Comparison of ENCODE assay signal across 25 cellular contexts in the genomic region with DNA sequence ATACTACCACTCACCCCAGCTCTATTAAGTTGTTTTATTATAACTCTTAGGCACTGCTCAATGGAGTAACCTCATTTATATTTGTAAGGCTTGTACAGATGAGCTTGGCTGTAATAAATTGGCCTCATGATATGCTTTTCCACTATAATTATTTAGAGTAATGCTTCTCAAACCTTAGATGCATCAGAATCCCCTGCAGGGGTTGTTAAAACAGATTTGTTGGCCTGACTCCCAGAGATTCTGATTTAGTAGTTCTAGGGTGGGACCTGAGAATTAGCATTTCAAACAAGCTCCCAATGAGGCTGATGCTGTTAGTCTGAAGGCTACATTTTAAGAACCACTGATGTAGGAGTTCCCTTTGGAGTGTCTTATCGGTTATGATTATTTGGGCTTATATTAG. TPM values are rescaled to one million over a fixed set of nuclear protein-coding genes. Genes with fewer than 3 reads are reported as not detected.
"Had no signal": no experiment of that assay in that cellular context is flagged by ENCODE, and none has a peak within 500 bp of the region (broad histone marks: within the 10 kb centered on the region; RNA-seq: fewer than 3 reads in every experiment).

No MANE protein-coding gene starts in this region.

- H3K9me3 Mint-ChIP-seq: activated naive CD4-positive, alpha-beta T cell treated with anti-CD3 and anti-CD28 coated beads, Interleukin-2, amount 50 U/mL, for 24 hours; brain; neural progenitor cell; stimulated activated effector memory CD8-positive, alpha-beta T cell treated with anti-CD3 and anti-CD28 coated beads, Interleukin-12 subunit alpha, Interleukin-12 subunit beta, amount 100 ng/mL, for 72 hours; stimulated activated naive CD8-positive, alpha-beta T cell treated with anti-CD3 and anti-CD28 coated beads, Interleukin-15, amount 100 ng/mL, for 72 hours had no signal

- H3K27me3 ChIP-seq: suprapubic skin, tibial nerve had no signal

- H3K4me2 ChIP-seq: hepatocyte, neural progenitor cell had no signal

- H3K4me1 ChIP-seq: foreskin keratinocyte had no signal

- H3K4me3 Mint-ChIP-seq: activated CD8-positive, alpha-beta T cell treated with anti-CD3 and anti-CD28 coated beads, Interleukin-2, amount 10 ng/mL, durations not matched to agents 7 days and 5 days; activated naive CD4-positive, alpha-beta T cell treated with anti-CD3 and anti-CD28 coated beads, Interleukin-2, amount 50 U/mL, for 24 hours; brain; naive thymus-derived CD4-positive, alpha-beta T cell; neural progenitor cell; stimulated activated effector memory CD8-positive, alpha-beta T cell treated with anti-CD3 and anti-CD28 coated beads, Interleukin-12 subunit alpha, Interleukin-12 subunit beta, amount 100 ng/mL, for 72 hours; stimulated activated naive CD8-positive, alpha-beta T cell treated with anti-CD3 and anti-CD28 coated beads, Interleukin-15, amount 100 ng/mL, for 72 hours had no signal

- H3K27ac ChIP-seq: foreskin keratinocyte, hepatocyte, left ventricle myocardium inferior, neural progenitor cell, suprapubic skin, tibial nerve, WERI-Rb-1 had no signal

- H3K36me3 ChIP-seq: left ventricle myocardium inferior, neural progenitor cell, suprapubic skin, tibial nerve, WERI-Rb-1 had no signal

- DNase-seq: activated CD4-positive, alpha-beta T cell treated with anti-CD3 and anti-CD28 coated beads for 1 hour; activated CD4-positive, alpha-beta T cell treated with anti-CD3 and anti-CD28 coated beads, Interleukin-2, amount 50 U/mL, for 1 hour; activated CD8-positive, alpha-beta T cell treated with anti-CD3 and anti-CD28 coated beads, Interleukin-2, amount 10 ng/mL, durations not matched to agents 7 days and 5 days; activated gamma-delta T cell treated with Interleukin-2 at 50 U/mL for 16 hours; activated T-cell treated with anti-CD3 and anti-CD28 coated beads, Interleukin-2, amount 50 U/mL, for 1 hour; aorta; effector CD8-positive, alpha-beta T cell; erythroblast; foreskin keratinocyte; left ventricle myocardium inferior; naive thymus-derived CD4-positive, alpha-beta T cell; posterior cingulate gyrus; small intestine; stimulated activated CD4-positive, alpha-beta T cell treated with anti-CD3 and anti-CD28 coated beads, Interleukin-2, amount 100 ng/mL, for 24 hours; stimulated activated naive CD8-positive, alpha-beta T cell treated with anti-CD3 and anti-CD28 coated beads, Interleukin-15, amount 100 ng/mL, for 72 hours; WERI-Rb-1 had no signal

- H3K27ac Mint-ChIP-seq: activated CD8-positive, alpha-beta T cell treated with anti-CD3 and anti-CD28 coated beads, Interleukin-2, amount 10 ng/mL, durations not matched to agents 7 days and 5 days; activated naive CD4-positive, alpha-beta T cell treated with anti-CD3 and anti-CD28 coated beads, Interleukin-2, amount 50 U/mL, for 24 hours; naive thymus-derived CD4-positive, alpha-beta T cell; neural progenitor cell; stimulated activated effector memory CD8-positive, alpha-beta T cell treated with anti-CD3 and anti-CD28 coated beads, Interleukin-12 subunit alpha, Interleukin-12 subunit beta, amount 100 ng/mL, for 72 hours; stimulated activated naive CD8-positive, alpha-beta T cell treated with anti-CD3 and anti-CD28 coated beads, Interleukin-15, amount 100 ng/mL, for 72 hours had no signal

- H3K9me3 ChIP-seq: left ventricle myocardium inferior, suprapubic skin, tibial nerve had no signal

- ATAC-seq: activated CD8-positive, alpha-beta T cell treated with anti-CD3 and anti-CD28 coated beads, Interleukin-2, amount 10 ng/mL, durations not matched to agents 7 days and 5 days; foreskin keratinocyte; naive thymus-derived CD4-positive, alpha-beta T cell; sciatic nerve; stimulated activated effector memory CD8-positive, alpha-beta T cell treated with anti-CD3 and anti-CD28 coated beads, Interleukin-12 subunit alpha, Interleukin-12 subunit beta, amount 100 ng/mL, for 72 hours; stimulated activated naive CD8-positive, alpha-beta T cell treated with anti-CD3 and anti-CD28 coated beads, Interleukin-15, amount 100 ng/mL, for 72 hours had no signal

- H3K36me3 Mint-ChIP-seq: activated naive CD4-positive, alpha-beta T cell treated with anti-CD3 and anti-CD28 coated beads, Interleukin-2, amount 50 U/mL, for 24 hours; brain; naive thymus-derived CD4-positive, alpha-beta T cell; neural progenitor cell; stimulated activated effector memory CD8-positive, alpha-beta T cell treated with anti-CD3 and anti-CD28 coated beads, Interleukin-12 subunit alpha, Interleukin-12 subunit beta, amount 100 ng/mL, for 72 hours had no signal

- H3K79me2 ChIP-seq: hepatocyte had no signal

- H3K4me3 ChIP-seq: hepatocyte, left ventricle myocardium inferior, neural progenitor cell, suprapubic skin, tibial nerve had no signal

- H2AFZ ChIP-seq: hepatocyte, neural progenitor cell had no signal

RNA-seq across cellular contexts. Expression of gene DMGDH, which starts 46.2 kb away (rescaled TPM):
- total RNA-seq: activated CD8-positive, alpha-beta T cell treated with anti-CD3 and anti-CD28 coated beads, Interleukin-2, amount 10 ng/mL, durations not matched to agents 7 days and 5 days had no signal
- polyA plus RNA-seq: foreskin keratinocyte had no signal

RNA-seq across cellular contexts. Expression of gene BHMT2, which starts 46.2 kb away (rescaled TPM):
- total RNA-seq: activated CD8-positive, alpha-beta T cell treated with anti-CD3 and anti-CD28 coated beads, Interleukin-2, amount 10 ng/mL, durations not matched to agents 7 days and 5 days; chondrocyte; hepatocyte; naive thymus-derived CD4-positive, alpha-beta T cell had no signal
- polyA plus RNA-seq: hepatocyte; naive thymus-derived CD4-positive, alpha-beta T cell had no signal
